18 cellular contexts compared by ENCODE assay signal in genomic region chr10:4671451-4672145, GRCh38.
DNase-seq lines count a peak whose midpoint lies in the region; ATAC-seq and TF ChIP-seq lines count a peak whose summit lies in the region.
"Had no signal": no experiment of that assay in that cellular context is flagged by ENCODE, and none has a peak within 500 bp of the region (broad histone marks: within the 10 kb centered on the region; RNA-seq: fewer than 3 reads in every experiment).

No MANE protein-coding gene starts in this region.

- H3K9ac ChIP-seq in subcutaneous abdominal adipose tissue (ENCODE audit: low read length in 5 of 5): peak overlapping the region in 1 of 5 donors; percentile 12

- ATAC-seq in Right ventricle myocardium superior (ENCODE audit: poor library complexity) (peak; percentile 36), SK-N-SH treated with all-trans-retinoic acid at 6 μM for 48 hours (peak; percentile 92), foreskin keratinocyte (peak; percentile 85), HG03439 (IDR thresholded peaks at IDR 0.05; ENCODE audit: unreplicated experiment) (no peak)
- ATAC-seq: activated naive CD8-positive, alpha-beta T cell treated with anti-CD3 and anti-CD28 coated beads, Interleukin-2, amount 50 U/mL, for 24 hours; gastroesophageal sphincter; WTC11 had no signal

- intact Hi-C loops in Right ventricle myocardium superior (cut with DNase I): loop anchor here (5.0 kb wide), 1 partner anchor 91 kb away; no protein-coding TSS in a partner anchor
- intact Hi-C loops in cardiac septum (cut with DNase I): no loop called here
- intact Hi-C loops in ascending aorta (cut with DNase I): no loop called here

- DNase-seq in Right ventricle myocardium superior (no peak), cardiac septum (ENCODE audit: low spot score) (no peak), foreskin keratinocyte (peak; percentile 95 to 97), ascending aorta (ENCODE audit: low spot score in 2 of 2) (no peak), T-helper 2 cell (no peak)
- DNase-seq: 8988T; activated naive CD8-positive, alpha-beta T cell treated with anti-CD3 and anti-CD28 coated beads, Interleukin-2, amount 50 U/mL, for 24 hours; Caco-2; dorsolateral prefrontal cortex; H7; NCI-H1417; NCI-H510A treated with DMSO at 0.1 percent for 48 hours; transverse colon had no signal

- H3K27me3 ChIP-seq in foreskin keratinocyte: no peaks in the 10 kb centered on the region
- H3K27me3 ChIP-seq in subcutaneous abdominal adipose tissue (ENCODE audit: control insufficient read depth in 5 of 5, insufficient read depth in 4 of 5, low read length in 5 of 5): no peaks in the 10 kb centered on the region
- H3K27me3 ChIP-seq in ascending aorta: no peaks in the 10 kb centered on the region
- H3K27me3 ChIP-seq: gastroesophageal sphincter, transverse colon had no signal

- TF ChIP-seq CTCF in foreskin keratinocyte (conservative IDR thresholded peaks at IDR 0.05) (no peak), ascending aorta (IDR thresholded peaks at IDR 0.05) (no peak)

- H3K9me3 ChIP-seq in subcutaneous abdominal adipose tissue (ENCODE audit: control insufficient read depth in 5 of 5, low read length in 5 of 5) (peaks cover 0 to 8% (median 0%) of the 10 kb centered on the region in 5 donors), ascending aorta (peaks cover 0 to 8% of the 10 kb centered on the region in 2 donors)
- H3K9me3 ChIP-seq: gastroesophageal sphincter, transverse colon had no signal

- H3K27ac ChIP-seq in foreskin keratinocyte (peak overlapping the region; percentile 97), subcutaneous abdominal adipose tissue (ENCODE audit: low read depth, low read length) (no peak overlapping the region), ascending aorta (no peak overlapping the region)
- H3K27ac ChIP-seq: dorsolateral prefrontal cortex, transverse colon had no signal

- H3K4me1 ChIP-seq in foreskin keratinocyte: peaks cover 49% of the 10 kb centered on the region
- peaks cover 0 to 4% (median 0%) of the 10 kb centered on the region in 5 donors for H3K4me1 ChIP-seq in subcutaneous abdominal adipose tissue (ENCODE audit: control insufficient read depth in 5 of 5, insufficient read depth in 5 of 5, low read length in 5 of 5)
- peaks cover 0 to 3% of the 10 kb centered on the region in 2 donors for H3K4me1 ChIP-seq in ascending aorta
- H3K4me1 ChIP-seq: Caco-2, gastroesophageal sphincter had no signal

- H3K4me3 ChIP-seq in subcutaneous abdominal adipose tissue (ENCODE audit: low read depth in 1 of 5, low read length in 5 of 5) (peak overlapping the region in 3 of 5 donors; percentile 13 to 56 (median 26)), ascending aorta (no peak overlapping the region)
- H3K4me3 ChIP-seq: dorsolateral prefrontal cortex, gastroesophageal sphincter, transverse colon had no signal

- no peaks in the 10 kb centered on the region for H3K36me3 ChIP-seq in subcutaneous abdominal adipose tissue (ENCODE audit: control insufficient read depth in 5 of 5, insufficient read depth in 5 of 5, low read length in 5 of 5)
- H3K36me3 ChIP-seq in ascending aorta: no peaks in the 10 kb centered on the region
- H3K36me3 ChIP-seq: gastroesophageal sphincter, transverse colon had no signal

TF ChIP-seq in SK-N-SH treated with all-trans-retinoic acid at 6 μM for 48 hours, 23 proteins besides CTCF, POLR2A, EP300 and RAD21:
- TF ChIP-seq TOX (CRISPR knock-in tag; IDR thresholded peaks at IDR 0.05; ENCODE audit: borderline replicate concordance): peak; percentile 80; the same call in 1 of the 2 replicates
- no peak for TF ChIP-seq ISL1 (CRISPR knock-in tag; IDR thresholded peaks at IDR 0.05)

Comparison
In these comparisons a context has a peak if more than half of its experiments do, and no peak if none do; other contexts are left out.
1. DNase-seq: peak in foreskin keratinocyte (2 of 2); none in Right ventricle myocardium superior (single experiment), cardiac septum (single experiment), ascending aorta (0 of 2) and T-helper 2 cell (0 of 5).
2. H3K4me3 ChIP-seq: peak in subcutaneous abdominal adipose tissue (3 of 5); none in ascending aorta (0 of 2).